ENCODE assay signal across 3 cellular contexts in the genomic region with DNA sequence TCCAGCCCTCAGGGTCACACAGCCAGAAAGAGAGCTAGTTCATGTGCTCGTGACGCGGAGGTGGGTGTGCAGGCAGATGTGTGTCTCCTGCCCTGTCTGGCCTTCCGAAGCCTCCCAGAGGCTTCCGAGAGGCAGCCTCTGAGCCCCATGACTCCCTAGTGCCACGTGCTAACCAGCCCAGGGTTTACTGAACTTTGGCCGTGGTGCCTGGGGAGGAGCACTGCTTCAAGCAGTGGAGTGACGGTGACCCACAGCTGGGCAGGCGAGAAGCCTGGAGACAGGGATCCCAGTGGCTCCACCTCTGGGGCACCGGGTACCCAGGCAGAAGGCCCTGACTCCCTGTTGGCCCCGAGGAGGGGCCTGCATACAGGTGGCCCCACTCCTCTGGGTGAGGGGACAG. TPM values are rescaled to one million over a fixed set of nuclear protein-coding genes. Genes with fewer than 3 reads are reported as not detected.
"Had no signal": no experiment of that assay in that cellular context is flagged by ENCODE, and none has a peak within 500 bp of the region (broad histone marks: within the 10 kb centered on the region; RNA-seq: fewer than 3 reads in every experiment).

No MANE protein-coding gene starts in this region.

RNA-seq across cellular contexts. Expression of a gene that starts 18.1 kb away (rescaled TPM):
- total RNA-seq: hepatocyte, mammary epithelial cell, myocyte had no signal
- polyA plus RNA-seq: mammary epithelial cell had no signal
